In genomic region chr2:227471924-227472264, GRCh38 we compare ENCODE assay signal across 8 cellular contexts. TPM values are rescaled to one million over a fixed set of nuclear protein-coding genes. Genes with fewer than 3 reads are reported as not detected.
DNase-seq lines count a peak whose midpoint lies in the region; ATAC-seq and TF ChIP-seq lines count a peak whose summit lies in the region.

Gene AGFG1 (plus strand): TSS chr2:227472156. CDS start chr2:227472422, 266 bp downstream.

- peaks cover 0 to 23% (median 4%) of the 10 kb centered on the region in 11 experiments; a peak in 9 of 22 replicates for H3K36me3 ChIP-seq in BLaER1 treated with 17β-estradiol and CSF1 and Interleukin-3, amounts not matched to agents 10 nM and 100 nM
- H3K36me3 ChIP-seq in right lobe of liver: no peaks in the 10 kb centered on the region

- peak within 1 kb of the TSS; percentile 92 to 99 (median 97) for H3K4me3 ChIP-seq in BLaER1 treated with 17β-estradiol and CSF1 and Interleukin-3, amounts not matched to agents 10 nM and 100 nM
- peak within 1 kb of the TSS; percentile 70 to 98 (median 94) for H3K4me3 ChIP-seq in right lobe of liver

- intact Hi-C loops in right lobe of liver (cut with DNase I): no loop called here

- DNase-seq in NCI-H69 (lab: John Stamatoyannopoulos, UW): peak; percentile 79
- peak; percentile 83 to 85 for DNase-seq in activated CD4-positive, alpha-beta T cell treated with anti-CD3 and anti-CD28 coated beads, Interleukin-2, amount 50 U/mL, for 4 hours
- peak; percentile 38 to 82 for DNase-seq in dermis microvascular lymphatic vessel endothelial cell (ENCODE audit: low read depth in 2 of 2)
- DNase-seq in right lobe of liver: peak; percentile 89 to 91 (median 90)
- peak; percentile 80 to 88 for DNase-seq in stimulated activated CD4-positive, alpha-beta T cell treated with anti-CD3 and anti-CD28 coated beads, Interleukin-4, amount 100 ng/mL, for 4 hours

- peak within 1 kb of the TSS; percentile 93 to 98 (median 96) for H3K9ac ChIP-seq in BLaER1 treated with 17β-estradiol and CSF1 and Interleukin-3, amounts not matched to agents 10 nM and 100 nM

- ATAC-seq in HG03378 (IDR thresholded peaks at IDR 0.05; ENCODE audit: unreplicated experiment) (peak; percentile 85), right lobe of liver (peak; percentile 90 to 98 (median 97))

- peaks cover 39 to 47% (median 40%) of the 10 kb centered on the region in 11 experiments for H4K20me1 ChIP-seq in BLaER1 treated with 17β-estradiol and CSF1 and Interleukin-3, amounts not matched to agents 10 nM and 100 nM

- TF ChIP-seq POLR2A in GM19099 (IDR thresholded peaks at IDR 0.05; ENCODE audit: extremely low read depth, insufficient read length, low read depth) (peak; percentile 67), right lobe of liver (IDR thresholded peaks at IDR 0.05) (peak; percentile 84)

- peak within 1 kb of the TSS; percentile 91 to 98 (median 95) for H3K27ac ChIP-seq in BLaER1 treated with 17β-estradiol and CSF1 and Interleukin-3, amounts not matched to agents 10 nM and 100 nM
- peak within 1 kb of the TSS; percentile 58 to 94 (median 71) for H3K27ac ChIP-seq in right lobe of liver

- no peaks in the 10 kb centered on the region for H3K27me3 ChIP-seq in BLaER1 treated with 17β-estradiol and CSF1 and Interleukin-3, amounts not matched to agents 10 nM and 100 nM
- H3K27me3 ChIP-seq in right lobe of liver: no peaks in the 10 kb centered on the region

- H3K4me1 ChIP-seq in BLaER1 treated with 17β-estradiol and CSF1 and Interleukin-3, amounts not matched to agents 10 nM and 100 nM: peaks cover 16 to 64% (median 25%) of the 10 kb centered on the region in 10 experiments
- H3K4me1 ChIP-seq in right lobe of liver: peaks cover 0 to 20% (median 6%) of the 10 kb centered on the region in 4 donors

- 0% methylated on average over 18 of the region's 28 CpGs for WGBS in right lobe of liver (ENCODE audit: insufficient coverage, low coverage, low lambda C conversion rate, missing lambda C conversion rate)

- peak; percentile 97 to 100 (median 100) for TF ChIP-seq CTCF in right lobe of liver (IDR thresholded peaks at IDR 0.05)

- H3K9me3 ChIP-seq in BLaER1 treated with 17β-estradiol and CSF1 and Interleukin-3, amounts not matched to agents 10 nM and 100 nM (replicated peaks in 1 of 11): no peaks in the 10 kb centered on the region
- no peaks in the 10 kb centered on the region for H3K9me3 ChIP-seq in right lobe of liver

- peak within 1 kb of the TSS; percentile 80 to 97 (median 88) for H3K4me2 ChIP-seq in BLaER1 treated with 17β-estradiol and CSF1 and Interleukin-3, amounts not matched to agents 10 nM and 100 nM

RNA-seq across cellular contexts. Expression of gene AGFG1, which starts in this region (rescaled TPM):
- total RNA-seq in dermis microvascular lymphatic vessel endothelial cell (32.5 and 56.6 TPM in 2 replicates), right lobe of liver (10 to 100 TPM; 25.2 to 70.0 (median 39.5) TPM)

Comparison
In these comparisons a context has a peak if more than half of its experiments do, and no peak if none do; other contexts are left out.
1. Peak in every context shown above with its lines: DNase-seq, ATAC-seq, H3K4me3 ChIP-seq and H3K27ac ChIP-seq.